1 cellular context compared by ENCODE assay signal in genomic region chr11:63905179-63905578, GRCh38.
TF ChIP-seq lines count a peak whose summit lies in the region.

No MANE protein-coding gene starts in this region.

TF ChIP-seq in H1, 55 proteins besides CTCF, POLR2A, EP300 and RAD21 (continued from another document):
- TF ChIP-seq YY1 (IDR thresholded peaks at IDR 0.05; ENCODE audit: low read depth, low read length) = no peak
- no peak for TF ChIP-seq ATF3 (IDR thresholded peaks at IDR 0.05; ENCODE audit: insufficient read depth, low read depth, low read length)
- TF ChIP-seq TCF12 (IDR thresholded peaks at IDR 0.05; ENCODE audit: low read depth, low read length) = no peak
- TF ChIP-seq TAF7 (optimal IDR thresholded peaks at IDR 0.05; ENCODE audit: borderline replicate concordance, low read depth, low read length) = no peak
- no peak for TF ChIP-seq SP4 (IDR thresholded peaks at IDR 0.05; ENCODE audit: low read length)
- no peak for TF ChIP-seq MAFK (IDR thresholded peaks at IDR 0.05; ENCODE audit: low read depth, low read length)
- no peak for TF ChIP-seq KDM1A (IDR thresholded peaks at IDR 0.05; ENCODE audit: borderline replicate concordance, low read length)
- no peak for TF ChIP-seq CHD7 (IDR thresholded peaks at IDR 0.05; ENCODE audit: insufficient replicate concordance, low read length)
- no peak for TF ChIP-seq PHF8 (conservative IDR thresholded peaks at IDR 0.05; ENCODE audit: low read depth, low read length)
- no peak for TF ChIP-seq RXRA (IDR thresholded peaks at IDR 0.05; ENCODE audit: insufficient read depth, low read depth, low read length)
